In the genomic region with DNA sequence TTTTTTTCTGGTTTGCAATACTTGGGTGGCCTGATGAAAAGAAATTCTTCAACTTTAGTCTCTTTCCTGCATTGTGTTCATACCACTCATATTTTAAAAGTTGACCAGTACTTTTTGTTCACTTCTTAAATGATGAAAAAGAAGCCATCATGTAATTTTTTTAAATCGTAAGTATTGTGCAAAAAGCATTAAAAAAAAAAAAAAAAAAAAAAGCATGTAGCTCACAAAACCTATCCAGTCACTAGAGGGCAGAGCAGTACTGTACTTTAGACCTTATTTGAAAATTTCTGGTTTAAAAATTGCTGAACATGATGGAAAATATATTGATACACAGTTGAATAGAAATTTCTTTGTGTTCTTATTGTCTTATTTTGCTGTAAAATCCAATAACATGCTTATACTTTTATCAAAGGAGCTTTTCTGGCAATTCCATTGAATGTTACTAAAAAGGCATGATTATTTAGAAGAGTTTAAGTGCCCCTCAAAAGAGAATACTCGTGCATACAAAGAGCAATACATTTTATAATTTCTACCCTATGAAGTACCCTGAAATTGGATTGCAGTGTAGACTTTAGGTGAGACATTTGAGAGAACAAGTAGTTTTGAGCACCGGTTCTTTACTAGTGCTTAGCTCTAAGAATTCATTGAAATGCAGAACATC, we compare ENCODE assay signal across 9 cellular contexts.
DNase-seq lines count a peak whose midpoint lies in the region; ATAC-seq, FAIRE-seq and TF ChIP-seq lines count a peak whose summit lies in the region.
"Had no signal": no experiment of that assay in that cellular context is flagged by ENCODE, and none has a peak within 500 bp of the region (broad histone marks: within the 10 kb centered on the region; RNA-seq: fewer than 3 reads in every experiment).

No MANE protein-coding gene starts in this region.

- H3K9me2 ChIP-seq in OCI-LY1 (ENCODE audit: low read depth, low read length): no peaks in the 10 kb centered on the region

- TF ChIP-seq POLR2A in A549 (IDR thresholded peaks at IDR 0.05; ENCODE audit: low read length) (no peak), GM12891 (IDR thresholded peaks at IDR 0.05; ENCODE audit: low read depth, low read length) (no peak), gastrocnemius medialis (IDR thresholded peaks at IDR 0.05) (no peak)

- no peak overlapping the region for H3K4me3 ChIP-seq in A549
- no peak overlapping the region for H3K4me3 ChIP-seq in OCI-LY1 (ENCODE audit: low read depth, low read length, poor library complexity, severe bottlenecking)
- no peak overlapping the region for H3K4me3 ChIP-seq in epithelial cell of esophagus (ENCODE audit: low read length)
- H3K4me3 ChIP-seq in gastrocnemius medialis: no peak overlapping the region

- H3K4me2 ChIP-seq in A549 (no peak overlapping the region), OCI-LY1 (ENCODE audit: low read length) (no peak overlapping the region)

- H3F3A ChIP-seq in OCI-LY1 (ENCODE audit: insufficient read depth, low read length): no peaks in the 10 kb centered on the region

- H3K27me3 ChIP-seq in OCI-LY1 (ENCODE audit: insufficient read depth, low read length) (no peaks in the 10 kb centered on the region), gastrocnemius medialis (no peaks in the 10 kb centered on the region)

- intact Hi-C loops in gastrocnemius medialis (cut with DNase I; ENCODE audit: low total_unique reads): loop anchor here (1.0 to 10.0 kb wide), 6 partner anchors 14 to 426 kb away; no protein-coding TSS in a partner anchor

- ATAC-seq in A549: no peak
- no peak for ATAC-seq in gastrocnemius medialis
- ATAC-seq in HG03432 (IDR thresholded peaks at IDR 0.05; ENCODE audit: unreplicated experiment): no peak

- FAIRE-seq in A549 (lab: Jason Lieb, UNC) (no peak), GM12891 (lab: Jason Lieb, UNC) (peak; percentile 69)

- H3K27ac Mint-ChIP-seq in activated T-cell treated with anti-CD3 and anti-CD28 coated beads, Interleukin-2, amount 50 U/mL, for 24 hours: no peak overlapping the region

- no peak overlapping the region for H3K9ac ChIP-seq in OCI-LY1 (ENCODE audit: low read length)

- POLR2A ChIA-PET in A549 (lab: Yijun Ruan, JAX): interaction anchor here (0.5 to 0.6 kb wide), 2 partner anchors 19 to 197 kb away, joined by 3 read pairs; no protein-coding TSS in a partner anchor

- CTCF ChIA-PET in A549 (lab: Yijun Ruan, JAX): interaction anchor here (0.7 to 6.7 kb wide), 14 partner anchors 10 to 425 kb away, joined by 3 to 48 read pairs (median 4); no protein-coding TSS in a partner anchor

- H3K9me3 ChIP-seq in A549 (no peaks in the 10 kb centered on the region), OCI-LY1 (ENCODE audit: low read length) (no peaks in the 10 kb centered on the region), gastrocnemius medialis (no peaks in the 10 kb centered on the region)

- no peaks in the 10 kb centered on the region for H3K36me3 Mint-ChIP-seq in activated T-cell treated with anti-CD3 and anti-CD28 coated beads, Interleukin-2, amount 50 U/mL, for 24 hours (ENCODE audit: low read depth)

- peak; percentile 73 for TF ChIP-seq CTCF in A549 (IDR thresholded peaks at IDR 0.05)
- peak; percentile 84 for TF ChIP-seq CTCF in OCI-LY1 (IDR thresholded peaks at IDR 0.05; ENCODE audit: low read length)
- peak; percentile 52 for TF ChIP-seq CTCF in epithelial cell of esophagus (IDR thresholded peaks at IDR 0.05; ENCODE audit: insufficient read depth, low read depth, low read length, missing control alignments)
- TF ChIP-seq CTCF in gastrocnemius medialis (IDR thresholded peaks at IDR 0.05 in 4 of 5, conservative IDR thresholded peaks at IDR 0.05 in 1 of 5): peak; percentile 14 to 66 (median 31)

- H2AFZ ChIP-seq in OCI-LY1 (ENCODE audit: low read length): no peak overlapping the region

- H3K27ac ChIP-seq in A549: no peak overlapping the region
- H3K27ac ChIP-seq in OCI-LY1 (ENCODE audit: low read depth, low read length, poor library complexity, severe bottlenecking): no peak overlapping the region
- no peak overlapping the region for H3K27ac ChIP-seq in gastrocnemius medialis

- H3K36me3 ChIP-seq in OCI-LY1 (ENCODE audit: insufficient read depth, low read length) (0 out of 2 replicates have a peak, but pooled peaks cover 2% of the 10 kb centered on the region), gastrocnemius medialis (no peaks in the 10 kb centered on the region)

- peaks cover 28% of the 10 kb centered on the region for H3K4me1 Mint-ChIP-seq in activated T-cell treated with anti-CD3 and anti-CD28 coated beads, Interleukin-2, amount 50 U/mL, for 24 hours (ENCODE audit: low read depth)

- DNase-seq in A549 (ENCODE audit: low read depth in 1 of 2, low spot score in 1 of 2) (peak in 1 of 2 experiments; percentile 50), GM12891 (ENCODE audit: insufficient read length, low spot score) (no peak), epithelial cell of esophagus (ENCODE audit: low read depth) (peak; percentile 48), gastrocnemius medialis (no peak)
- DNase-seq in activated T-cell treated with anti-CD3 and anti-CD28 coated beads, Interleukin-2, amount 50 U/mL, for 24 hours: no peak
- no peak for DNase-seq in activated CD8-positive, alpha-beta memory T cell treated with anti-CD3 and anti-CD28 coated beads, Interleukin-2, amount 50 U/mL, for 48 hours

- no peaks in the 10 kb centered on the region for H3K79me2 ChIP-seq in OCI-LY1 (ENCODE audit: insufficient read depth, low read length)

- H3K27me3 Mint-ChIP-seq in activated T-cell treated with anti-CD3 and anti-CD28 coated beads, Interleukin-2, amount 50 U/mL, for 24 hours: no peaks in the 10 kb centered on the region
- H3K27me3 Mint-ChIP-seq: dendritic cell treated with granulocyte-macrophage colony-stimulating factor and Interleukin-4, amounts not matched to agents 40 ng/mL and 50 ng/mL, for 4 days had no signal

- WGBS in A549 (ENCODE audit: missing lambda C conversion rate): 71% methylated on average over 3 of the region's 3 CpGs

- peaks cover 11% of the 10 kb centered on the region for H3K4me1 ChIP-seq in A549
- H3K4me1 ChIP-seq in OCI-LY1 (ENCODE audit: insufficient read depth, low read length, severe bottlenecking): peaks cover 17% of the 10 kb centered on the region
- peaks cover 19 to 24% of the 10 kb centered on the region in 2 donors for H3K4me1 ChIP-seq in gastrocnemius medialis

- no peak overlapping the region for H3K4me3 Mint-ChIP-seq in activated T-cell treated with anti-CD3 and anti-CD28 coated beads, Interleukin-2, amount 50 U/mL, for 24 hours
- H3K4me3 Mint-ChIP-seq: dendritic cell treated with granulocyte-macrophage colony-stimulating factor and Interleukin-4, amounts not matched to agents 40 ng/mL and 50 ng/mL, for 4 days had no signal

- no peak for TF ChIP-seq EP300 in A549 (IDR thresholded peaks at IDR 0.05)

- TF ChIP-seq RAD21 in A549 (conservative IDR thresholded peaks at IDR 0.05 in 1 of 2, IDR thresholded peaks at IDR 0.05 in 1 of 2): peak; percentile 36 to 46

- no peaks in the 10 kb centered on the region for H4K20me1 ChIP-seq in OCI-LY1 (ENCODE audit: insufficient read depth, low read length)

- in situ Hi-C loops in gastrocnemius medialis (cut with MboI; ENCODE audit: low sequenced_read_pairs in 4 of 4): loop anchor here in 1 of 4 donors (25.0 kb wide), 1 partner anchor 423 kb away; no protein-coding TSS in a partner anchor

- H3K9me3 Mint-ChIP-seq in activated T-cell treated with anti-CD3 and anti-CD28 coated beads, Interleukin-2, amount 50 U/mL, for 24 hours: no peaks in the 10 kb centered on the region
- H3K9me3 Mint-ChIP-seq: dendritic cell treated with granulocyte-macrophage colony-stimulating factor and Interleukin-4, amounts not matched to agents 40 ng/mL and 50 ng/mL, for 4 days had no signal

TF ChIP-seq in A549, 52 proteins besides CTCF, POLR2A, EP300 and RAD21:
- TF ChIP-seq SMC3 (IDR thresholded peaks at IDR 0.05): peak; percentile 46; the same call in 2 of the 3 replicates
- peak in 1 of 2 experiments; percentile 20; a peak in 1 of 4 replicates for TF ChIP-seq CEBPB (IDR thresholded peaks at IDR 0.05)
- no peak for TF ChIP-seq CBX8 (IDR thresholded peaks at IDR 0.05)

TF ChIP-seq in GM12891, 5 proteins besides CTCF, POLR2A, EP300 and RAD21:
- TF ChIP-seq TAF1 (IDR thresholded peaks at IDR 0.05; ENCODE audit: low read depth, low read length) (no peak), POLR2AphosphoS5 (IDR thresholded peaks at IDR 0.05; ENCODE audit: low read depth, low read length) (no peak), POU2F2 (IDR thresholded peaks at IDR 0.05; ENCODE audit: low read depth, low read length) (no peak), SPI1 (IDR thresholded peaks at IDR 0.05; ENCODE audit: low read depth, low read length) (no peak), PAX5 (IDR thresholded peaks at IDR 0.05; ENCODE audit: insufficient read depth, low read length, severe bottlenecking) (no peak)

Comparison
In these comparisons a context has a peak if more than half of its experiments do, and no peak if none do; other contexts are left out.
1. CTCF ChIP-seq: peak in every context shown above with its lines; median percentile 84 in OCI-LY1; 73 in A549; 52 in epithelial cell of esophagus; 31 in gastrocnemius medialis.